ENCODE assay signal across 25 cellular contexts in the genomic region with DNA sequence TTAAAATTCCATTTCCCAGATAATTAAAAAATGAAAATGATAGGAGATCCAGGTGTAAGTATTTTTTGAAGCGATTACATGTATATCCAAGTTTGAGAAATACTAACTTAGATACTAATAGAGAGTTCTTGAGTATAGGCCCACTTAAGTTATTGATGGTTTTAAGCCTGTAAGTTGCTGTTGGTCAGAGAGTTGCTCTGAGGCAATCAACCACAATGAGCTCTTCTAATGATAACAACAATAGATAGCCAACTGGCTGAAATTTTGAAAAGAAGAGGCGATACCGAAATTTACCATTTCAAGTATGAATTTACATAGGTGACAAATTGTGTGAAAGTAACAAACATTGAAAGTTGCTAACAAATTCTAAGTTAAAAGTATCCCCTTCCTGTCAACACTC.
"Had no signal": no experiment of that assay in that cellular context is flagged by ENCODE, and none has a peak within 500 bp of the region (broad histone marks: within the 10 kb centered on the region; RNA-seq: fewer than 3 reads in every experiment).

No MANE protein-coding gene starts in this region.

- H3K9ac ChIP-seq: neural progenitor cell, parathyroid adenoma had no signal

- H3K4me2 ChIP-seq: neural progenitor cell had no signal

- H3K9me3 ChIP-seq: ovary, psoas muscle, right lobe of liver, sigmoid colon, stomach, thoracic aorta, thyroid gland, tibial nerve, upper lobe of right lung, uterus had no signal

- H3K27ac ChIP-seq: neural progenitor cell, ovary, parathyroid adenoma, psoas muscle, right lobe of liver, sigmoid colon, stomach, thoracic aorta, thyroid gland, tibial nerve, upper lobe of right lung, uterus had no signal

- H3K79me2 ChIP-seq: parathyroid adenoma had no signal

- H3K36me3 ChIP-seq: neural progenitor cell, ovary, right lobe of liver, sigmoid colon, stomach, thoracic aorta, thyroid gland, tibial nerve, upper lobe of right lung, uterus had no signal

- DNase-seq: natural killer cell; occipital lobe; ovary; posterior cingulate gyrus; psoas muscle; right cardiac atrium; right lobe of liver; sigmoid colon; small intestine; stimulated activated CD4-positive, alpha-beta T cell treated with anti-CD3 and anti-CD28 coated beads, Interleukin-15, amount 100 ng/mL, for 24 hours; stimulated activated CD4-positive, alpha-beta T cell treated with anti-CD3 and anti-CD28 coated beads, Interleukin-2, amount 100 ng/mL, for 24 hours; stimulated activated CD4-positive, alpha-beta T cell treated with anti-CD3 and anti-CD28 coated beads, Interleukin-2, amount 100 ng/mL, for 48 hours; stimulated activated CD4-positive, alpha-beta T cell treated with anti-CD3 and anti-CD28 coated beads, Interleukin-4, amount 100 ng/mL, for 24 hours; stimulated activated naive B cell treated with anti-CD40 and anti-IgM and Interleukin-4, amounts not matched to agents 10 μg/mL and 1 μg/mL and 100 μg/mL, for 72 hours; stimulated activated naive CD4-positive, alpha-beta T cell treated with Interleukin-2 at 50 U/mL for 16 hours; stomach; thyroid gland; trophoblast cell; upper lobe of right lung; uterus had no signal

- H3K4me3 ChIP-seq: neural progenitor cell, ovary, psoas muscle, right lobe of liver, sigmoid colon, stomach, thoracic aorta, thyroid gland, tibial nerve, upper lobe of right lung, uterus had no signal

- H3K4me1 ChIP-seq: neural progenitor cell, parathyroid adenoma, psoas muscle, right lobe of liver, sigmoid colon, thyroid gland, tibial nerve, upper lobe of right lung, uterus had no signal

- H3K27me3 ChIP-seq: neural progenitor cell, ovary, right lobe of liver, sigmoid colon, stomach, thyroid gland, tibial nerve, upper lobe of right lung, uterus had no signal

- H2AFZ ChIP-seq: neural progenitor cell, parathyroid adenoma had no signal

- ATAC-seq: natural killer cell; psoas muscle; right cardiac atrium; right lobe of liver; stimulated activated effector memory CD8-positive, alpha-beta T cell treated with anti-CD3 and anti-CD28 coated beads, Interleukin-12 subunit alpha, Interleukin-12 subunit beta, amount 100 ng/mL, for 72 hours; stimulated activated naive B cell treated with anti-CD40 and anti-IgM and Interleukin-4, amounts not matched to agents 10 μg/mL and 1 μg/mL and 100 μg/mL, for 72 hours; upper lobe of right lung had no signal
